ENCODE assay signal across 15 cellular contexts in the genomic region with DNA sequence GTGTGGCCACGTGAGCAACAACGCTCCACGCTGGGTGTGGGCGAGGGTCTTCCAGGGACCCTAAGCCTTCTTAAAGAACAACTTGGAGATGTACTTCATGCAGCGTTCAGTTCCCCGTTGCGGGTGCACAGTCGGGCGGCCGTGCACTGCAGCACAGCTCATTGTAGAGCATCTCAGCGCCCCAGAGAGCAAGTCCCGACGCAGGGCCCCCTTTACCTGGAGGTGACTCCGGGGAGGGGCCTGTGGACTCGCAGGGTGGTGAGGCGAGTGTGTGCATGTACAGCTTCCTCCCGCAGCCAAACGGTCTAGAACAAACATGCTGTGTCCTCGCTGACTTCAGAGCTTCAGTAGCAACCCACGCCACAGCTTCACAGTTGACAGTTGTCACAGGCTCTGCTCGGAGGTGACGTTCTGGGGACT.
"Had no signal": no experiment of that assay in that cellular context is flagged by ENCODE, and none has a peak within 500 bp of the region (broad histone marks: within the 10 kb centered on the region; RNA-seq: fewer than 3 reads in every experiment).

No MANE protein-coding gene starts in this region.

- H3K36me3 Mint-ChIP-seq: activated CD8-positive, alpha-beta memory T cell treated with anti-CD3 and anti-CD28 coated beads, Interleukin-2, amount 10 ng/mL, durations not matched to agents 7 days and 5 days; activated naive CD8-positive, alpha-beta T cell treated with anti-CD3 and anti-CD28 coated beads for 36 hours had no signal

- DNase-seq: activated CD4-positive, alpha-beta T cell treated with anti-CD3 and anti-CD28 coated beads for 1 hour; activated CD4-positive, alpha-beta T cell treated with anti-CD3 and anti-CD28 coated beads, Interleukin-2, amount 50 U/mL, for 48 hours; activated CD8-positive, alpha-beta memory T cell treated with anti-CD3 and anti-CD28 coated beads, Interleukin-2, amount 10 ng/mL, durations not matched to agents 7 days and 5 days; activated gamma-delta T cell treated with Interleukin-2 at 50 U/mL for 16 hours; activated naive CD8-positive, alpha-beta T cell treated with anti-CD3 and anti-CD28 coated beads for 36 hours; activated T-cell treated with anti-CD3 and anti-CD28 coated beads, Interleukin-2, amount 50 U/mL, for 4 hours; brain microvascular endothelial cell; esophagus squamous epithelium; foreskin fibroblast; left ventricle myocardium superior; mesendoderm; nephron progenitor cell; T-helper 9 cell; tibial artery; uterus had no signal

- H3K9me3 Mint-ChIP-seq: activated naive CD8-positive, alpha-beta T cell treated with anti-CD3 and anti-CD28 coated beads for 36 hours; activated T-cell treated with anti-CD3 and anti-CD28 coated beads, Interleukin-2, amount 50 U/mL, for 4 hours; nephron progenitor cell had no signal

- H3K27ac ChIP-seq: brain microvascular endothelial cell, tibial artery, uterus had no signal

- ATAC-seq: activated CD8-positive, alpha-beta memory T cell treated with anti-CD3 and anti-CD28 coated beads, Interleukin-2, amount 10 ng/mL, durations not matched to agents 7 days and 5 days; activated T-cell treated with anti-CD3 and anti-CD28 coated beads, Interleukin-2, amount 50 U/mL, for 4 hours; left ventricle myocardium superior had no signal

- H3K9me3 ChIP-seq: esophagus squamous epithelium, tibial artery, uterus had no signal

- H3K4me3 ChIP-seq: tibial artery, uterus had no signal

- H3K27me3 ChIP-seq: brain microvascular endothelial cell, esophagus squamous epithelium, uterus had no signal

- H3K36me3 ChIP-seq: uterus had no signal

- H3K4me3 Mint-ChIP-seq: activated CD8-positive, alpha-beta memory T cell treated with anti-CD3 and anti-CD28 coated beads, Interleukin-2, amount 10 ng/mL, durations not matched to agents 7 days and 5 days; activated naive CD8-positive, alpha-beta T cell treated with anti-CD3 and anti-CD28 coated beads for 36 hours; activated T-cell treated with anti-CD3 and anti-CD28 coated beads, Interleukin-2, amount 50 U/mL, for 4 hours; nephron progenitor cell had no signal

- H3K27ac Mint-ChIP-seq: activated CD8-positive, alpha-beta memory T cell treated with anti-CD3 and anti-CD28 coated beads, Interleukin-2, amount 10 ng/mL, durations not matched to agents 7 days and 5 days; activated naive CD8-positive, alpha-beta T cell treated with anti-CD3 and anti-CD28 coated beads for 36 hours; nephron progenitor cell had no signal
